8 cellular contexts compared by ENCODE assay signal in the genomic region with DNA sequence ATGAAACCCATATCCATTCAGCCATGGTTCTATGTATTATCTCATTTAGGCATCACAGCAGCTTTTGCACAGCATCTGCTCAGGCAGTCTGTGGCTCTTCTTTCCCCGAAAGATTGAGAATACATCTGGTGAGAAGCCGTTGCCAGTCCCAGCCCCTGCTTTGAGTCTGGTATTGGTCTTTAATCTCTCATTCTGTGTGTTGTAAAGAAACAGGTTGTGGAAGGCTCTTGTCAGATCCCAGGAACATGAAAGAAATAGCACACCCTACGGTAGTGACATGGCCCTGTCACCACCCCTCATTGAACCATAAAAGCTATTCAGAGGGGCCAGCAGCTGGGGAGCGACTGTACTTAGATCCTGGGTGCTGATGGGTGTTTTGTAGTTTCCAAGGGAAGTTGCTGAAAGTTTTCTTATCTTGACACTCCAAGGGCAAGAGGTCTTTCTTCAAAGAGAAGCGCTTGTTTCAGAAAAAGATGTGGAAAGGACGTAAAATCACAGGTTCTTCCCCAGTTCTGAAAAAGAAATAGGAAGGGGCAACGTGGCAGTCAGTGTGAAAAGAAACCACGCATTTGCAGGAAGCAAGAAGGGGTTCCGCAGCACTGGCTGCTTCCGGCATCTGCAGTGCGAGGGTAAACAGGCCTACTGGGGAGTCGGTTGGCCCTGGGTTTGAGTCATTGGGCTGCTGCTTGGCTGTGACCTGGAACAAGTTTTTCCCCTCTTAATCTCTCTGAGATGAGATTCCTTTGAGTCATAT.
DNase-seq lines count a peak whose midpoint lies in the region; ATAC-seq, FAIRE-seq and TF ChIP-seq lines count a peak whose summit lies in the region.

No MANE protein-coding gene starts in this region.

- H3K27me3 Mint-ChIP-seq in activated T-cell treated with anti-CD3 and anti-CD28 coated beads, Interleukin-2, amount 50 U/mL, for 72 hours (ENCODE audit: low read depth), result no peaks in the 10 kb centered on the region
- H3K27me3 Mint-ChIP-seq in HFFc6 (ENCODE audit: insufficient read depth), result no peaks in the 10 kb centered on the region

- peaks cover 96% of the 10 kb centered on the region for H3K4me1 Mint-ChIP-seq in activated T-cell treated with anti-CD3 and anti-CD28 coated beads, Interleukin-2, amount 50 U/mL, for 72 hours (ENCODE audit: low read depth)
- H3K4me1 Mint-ChIP-seq in HFFc6 (ENCODE audit: low read depth), result peaks cover 17% of the 10 kb centered on the region

- H3K36me3 Mint-ChIP-seq in activated T-cell treated with anti-CD3 and anti-CD28 coated beads, Interleukin-2, amount 50 U/mL, for 72 hours (ENCODE audit: insufficient read depth in 2 of 2), result no peaks in the 10 kb centered on the region
- peaks cover 24% of the 10 kb centered on the region for H3K36me3 Mint-ChIP-seq in HFFc6 (ENCODE audit: low read depth)

- peak overlapping the region; percentile 76 for H3K4me3 Mint-ChIP-seq in activated T-cell treated with anti-CD3 and anti-CD28 coated beads, Interleukin-2, amount 50 U/mL, for 72 hours
- no peak overlapping the region for H3K4me3 Mint-ChIP-seq in HFFc6

- H3K27ac ChIP-seq in KOPT-K1 (ENCODE audit: low read depth, low read length, poor library complexity, severe bottlenecking), result peak overlapping the region; percentile 98

- DNase-seq in activated T-cell treated with anti-CD3 and anti-CD28 coated beads, Interleukin-2, amount 50 U/mL, for 72 hours, result peak; percentile 82 to 86
- DNase-seq in medulla oblongata (ENCODE audit: extremely low spot score) (peak; percentile 28), NCI-H2227 (lab: John Stamatoyannopoulos, UW; ENCODE audit: unreplicated experiment) (no peak), HFFc6 (no peak), D721Med (ENCODE audit: insufficient read length, low spot score) (no peak)
- peak in 4 of 6 experiments; percentile 31 to 70 (median 54) for DNase-seq in stimulated activated naive CD4-positive, alpha-beta T cell (lab: John Stamatoyannopoulos, UW)

- H3K27ac Mint-ChIP-seq in activated T-cell treated with anti-CD3 and anti-CD28 coated beads, Interleukin-2, amount 50 U/mL, for 72 hours, result peak overlapping the region; percentile 92
- H3K27ac Mint-ChIP-seq in HFFc6, result no peak overlapping the region

- no peaks in the 10 kb centered on the region for H3K36me3 ChIP-seq in KOPT-K1 (ENCODE audit: insufficient read depth, low read length)

- FAIRE-seq in D721Med (lab: Jason Lieb, UNC), result no peak

- H3K9me3 Mint-ChIP-seq in activated T-cell treated with anti-CD3 and anti-CD28 coated beads, Interleukin-2, amount 50 U/mL, for 72 hours, result no peaks in the 10 kb centered on the region
- H3K9me3 Mint-ChIP-seq in HFFc6, result no peaks in the 10 kb centered on the region

- TF ChIP-seq CTCF in HFFc6 (IDR thresholded peaks at IDR 0.05) (no peak), D721Med (IDR thresholded peaks at IDR 0.05; ENCODE audit: insufficient read depth, missing control alignments) (no peak)

- peak; percentile 94 to 95 for ATAC-seq in activated T-cell treated with anti-CD3 and anti-CD28 coated beads, Interleukin-2, amount 50 U/mL, for 72 hours (replicated peaks in 1 of 2)
- ATAC-seq in GM18870 (IDR thresholded peaks at IDR 0.05; ENCODE audit: unreplicated experiment), result no peak

- peaks cover 9% of the 10 kb centered on the region for H3K9me3 ChIP-seq in KOPT-K1 (ENCODE audit: insufficient read depth, low read length, poor library complexity, severe bottlenecking)

Comparison
In these comparisons a context has a peak if more than half of its experiments do, and no peak if none do; other contexts are left out.
1. DNase-seq: peak in activated T-cell treated with anti-CD3 and anti-CD28 coated beads, Interleukin-2, amount 50 U/mL, for 72 hours (2 of 2), medulla oblongata (single experiment) and stimulated activated naive CD4-positive, alpha-beta T cell (4 of 6); none in NCI-H2227 (single experiment), HFFc6 (single experiment) and D721Med (single experiment).